Comparison of ENCODE assay signal across 8 cellular contexts in genomic region chr7:66847879-66848810, GRCh38.
DNase-seq lines count a peak whose midpoint lies in the region; ATAC-seq and TF ChIP-seq lines count a peak whose summit lies in the region.

No MANE protein-coding gene starts in this region.

- H3K9me3 ChIP-seq in HUES48 (ENCODE audit: control insufficient read depth, insufficient read depth, low read length) = no peaks in the 10 kb centered on the region

- H3K4me1 Mint-ChIP-seq in activated B cell treated with CpG ODN at 0.5 μM for 24 hours (peaks cover 29% of the 10 kb centered on the region), immature natural killer cell (peaks cover 22 to 26% of the 10 kb centered on the region in 2 donors)

- no peaks in the 10 kb centered on the region for H3K36me3 ChIP-seq in ACC112 (ENCODE audit: insufficient read depth, low read length)
- no peaks in the 10 kb centered on the region for H3K36me3 ChIP-seq in HUES48 (ENCODE audit: control insufficient read depth, insufficient read depth, low read length)

- H3K4me3 Mint-ChIP-seq in activated B cell treated with CpG ODN at 0.5 μM for 24 hours = no peak overlapping the region
- H3K4me3 Mint-ChIP-seq in immature natural killer cell = peak overlapping the region in 1 of 5 donors; percentile 0

- intact Hi-C loops in activated B cell treated with CpG ODN at 0.5 μM for 24 hours (cut with micrococcal nuclease) = loop anchor here (10.0 kb wide), 1 partner anchor 643 kb away; the partner anchor contains the start of gene TPST1

- DNase-seq in activated B cell treated with CpG ODN at 0.5 μM for 24 hours = no peak
- DNase-seq in immature natural killer cell = no peak
- no peak for DNase-seq in ecto neural progenitor cell (ENCODE audit: low spot score)
- DNase-seq in central memory CD4-positive, alpha-beta T cell = no peak

- POLR2A ChIA-PET in activated B cell treated with CpG ODN at 0.5 μM for 24 hours (lab: Charles Lee) = interaction anchor here (0.6 kb wide), 1 partner anchor 47 kb away, joined by 3 read pairs; no protein-coding TSS in a partner anchor

- H3K9me3 Mint-ChIP-seq in activated B cell treated with CpG ODN at 0.5 μM for 24 hours = no peaks in the 10 kb centered on the region
- peaks cover 0 to 4% (median 0%) of the 10 kb centered on the region in 6 donors for H3K9me3 Mint-ChIP-seq in immature natural killer cell

- peaks cover 2% of the 10 kb centered on the region for H3K27me3 Mint-ChIP-seq in activated B cell treated with CpG ODN at 0.5 μM for 24 hours
- peaks cover 7 to 13% (median 10%) of the 10 kb centered on the region in 3 donors for H3K27me3 Mint-ChIP-seq in immature natural killer cell (ENCODE audit: low read depth in 3 of 3)

- CTCF ChIA-PET in activated B cell treated with CpG ODN at 0.5 μM for 24 hours (lab: Charles Lee) = no interaction called here

- no peak for TF ChIP-seq CTCF in activated B cell treated with CpG ODN at 0.5 μM for 24 hours (IDR thresholded peaks at IDR 0.05)

- ATAC-seq in activated B cell treated with CpG ODN at 0.5 μM for 24 hours (ENCODE audit: low read depth) (no peak), HG03442 (IDR thresholded peaks at IDR 0.05; ENCODE audit: unreplicated experiment) (no peak), HG02642 (IDR thresholded peaks at IDR 0.05; ENCODE audit: poor library complexity, unreplicated experiment) (no peak)

- H3K4me3 ChIP-seq in ACC112 (ENCODE audit: low read depth, low read length) (no peak overlapping the region), HUES48 (ENCODE audit: low read depth, low read length) (peak overlapping the region; percentile 32; the same call in 1 of the 2 replicates)

- peaks cover 4% of the 10 kb centered on the region for H3K79me2 ChIP-seq in ACC112 (ENCODE audit: control insufficient read depth, insufficient read depth, low read length, unreplicated experiment)

- H3K36me3 Mint-ChIP-seq in activated B cell treated with CpG ODN at 0.5 μM for 24 hours (ENCODE audit: low read depth) (peaks cover 5% of the 10 kb centered on the region), immature natural killer cell (no peaks in the 10 kb centered on the region)

- H3K27ac ChIP-seq in ACC112 (ENCODE audit: low read depth, low read length) = peak overlapping the region; percentile 84
- H3K27ac ChIP-seq in HUES48 (ENCODE audit: low read depth, low read length) = peak overlapping the region; percentile 89

- H3K27ac Mint-ChIP-seq in activated B cell treated with CpG ODN at 0.5 μM for 24 hours (peak overlapping the region; percentile 78), immature natural killer cell (peak overlapping the region in 5 of 6 donors; percentile 5 to 65 (median 53))

- H3K4me1 ChIP-seq in ACC112 (ENCODE audit: control insufficient read depth, insufficient read depth, low read length, unreplicated experiment) = peaks cover 25% of the 10 kb centered on the region
- H3K4me1 ChIP-seq in HUES48 (ENCODE audit: control insufficient read depth, insufficient read depth, low read length) = peaks cover 15% of the 10 kb centered on the region

- H3K9ac ChIP-seq in HUES48 (ENCODE audit: low read depth, low read length) = peak overlapping the region; percentile 59; the same call in 1 of the 2 replicates

- H2AFZ ChIP-seq in ACC112 (ENCODE audit: low read length, unreplicated experiment) = no peak overlapping the region

- H3K27me3 ChIP-seq in ACC112 (ENCODE audit: insufficient read depth, low read length) (no peaks in the 10 kb centered on the region), HUES48 (ENCODE audit: control insufficient read depth, insufficient read depth, low read length) (no peaks in the 10 kb centered on the region)
